ENCODE assay signal across 1 cellular context in the genomic region with DNA sequence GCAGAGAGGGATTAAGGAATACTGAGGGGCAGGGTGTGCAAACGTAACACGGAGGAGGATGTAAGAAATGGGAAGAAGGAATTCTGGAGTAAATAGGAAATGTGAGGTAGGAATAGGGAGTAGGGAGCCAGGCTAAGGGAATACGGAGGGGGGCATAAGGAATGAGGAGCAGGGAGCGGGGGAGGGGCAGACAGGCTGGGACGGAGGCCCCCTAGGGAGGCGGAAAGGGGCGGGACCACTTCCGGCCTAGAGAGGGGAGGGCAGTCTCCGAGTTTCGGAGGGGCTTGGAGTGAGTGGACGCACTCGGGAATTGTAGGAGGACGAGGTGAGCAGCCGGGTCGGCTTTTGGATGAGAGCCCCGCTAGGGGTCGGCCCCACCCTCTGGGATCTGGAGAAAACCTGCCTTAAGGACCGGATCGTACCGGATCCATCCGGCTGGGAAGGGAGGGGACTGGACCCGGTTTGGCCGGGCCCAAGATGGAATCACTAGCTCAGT.
A peak's percentile ranks its signal among the peaks of the same experiment; 100 is the strongest.
TF ChIP-seq lines count a peak whose summit lies in the region.

No MANE protein-coding gene starts in this region.

TF ChIP-seq in HEK293, 187 proteins besides CTCF, POLR2A, EP300 and RAD21 (continued from another document):
- TF ChIP-seq AEBP2 (tag by site-specific recombination; IDR thresholded peaks at IDR 0.05; ENCODE audit: borderline replicate concordance) (no peak), ZNF629 (tag by site-specific recombination; IDR thresholded peaks at IDR 0.05) (peak; percentile 48), ZNF610 (tag by site-specific recombination; IDR thresholded peaks at IDR 0.05; ENCODE audit: borderline replicate concordance) (0 out of 2 replicates have a peak, but pooled peaks have one; percentile 8), KLF7 (tag by site-specific recombination; IDR thresholded peaks at IDR 0.05; ENCODE audit: borderline replicate concordance) (peak; percentile 57; the same call in 1 of the 2 replicates), ZNF366 (tag by site-specific recombination; conservative IDR thresholded peaks at IDR 0.05) (peak; percentile 58; the same call in 1 of the 2 replicates), ZNF350 (tag by site-specific recombination; IDR thresholded peaks at IDR 0.05) (no peak), ZFHX2 (tag by site-specific recombination; conservative IDR thresholded peaks at IDR 0.05) (no peak; the same call in 1 of the 2 replicates), ZBTB1 (tag by site-specific recombination; IDR thresholded peaks at IDR 0.05) (no peak), ZNF16 (tag by site-specific recombination; IDR thresholded peaks at IDR 0.05; ENCODE audit: low read depth) (no peak), GLIS1 (tag by site-specific recombination; IDR thresholded peaks at IDR 0.05) (peak; percentile 94), ZNF843 (tag by site-specific recombination; IDR thresholded peaks at IDR 0.05) (0 out of 2 replicates have a peak, but pooled peaks have one; percentile 14), PATZ1 (tag by site-specific recombination; IDR thresholded peaks at IDR 0.05) (peak; percentile 85), PBX3 (CRISPR knock-in tag; IDR thresholded peaks at IDR 0.05) (no peak), ZNF830 (tag by site-specific recombination; IDR thresholded peaks at IDR 0.05; ENCODE audit: low read depth) (no peak), ZNF24 (tag by site-specific recombination; IDR thresholded peaks at IDR 0.05) (0 out of 2 replicates have a peak, but pooled peaks have one; percentile 57), ZNF510 (tag by site-specific recombination; IDR thresholded peaks at IDR 0.05; ENCODE audit: insufficient replicate concordance) (no peak), ZNF544 (tag by site-specific recombination; IDR thresholded peaks at IDR 0.05) (no peak), ZNF488 (tag by site-specific recombination; IDR thresholded peaks at IDR 0.05) (no peak), ZNF777 (tag by site-specific recombination; IDR thresholded peaks at IDR 0.05; ENCODE audit: borderline replicate concordance) (no peak), ZNF394 (tag by site-specific recombination; IDR thresholded peaks at IDR 0.05; ENCODE audit: borderline replicate concordance) (peak; percentile 25; the same call in 1 of the 2 replicates), ZIC2 (tag by site-specific recombination; IDR thresholded peaks at IDR 0.05) (peak; percentile 49; the same call in 1 of the 2 replicates), ZNF169 (tag by site-specific recombination; IDR thresholded peaks at IDR 0.05) (no peak), ZBTB26 (tag by site-specific recombination; optimal IDR thresholded peaks at IDR 0.05) (peak; percentile 13), SCRT1 (tag by site-specific recombination; IDR thresholded peaks at IDR 0.05; ENCODE audit: borderline replicate concordance) (no peak), ZFP37 (tag by site-specific recombination; IDR thresholded peaks at IDR 0.05) (no peak)
- TF ChIP-seq, protein P1, sequence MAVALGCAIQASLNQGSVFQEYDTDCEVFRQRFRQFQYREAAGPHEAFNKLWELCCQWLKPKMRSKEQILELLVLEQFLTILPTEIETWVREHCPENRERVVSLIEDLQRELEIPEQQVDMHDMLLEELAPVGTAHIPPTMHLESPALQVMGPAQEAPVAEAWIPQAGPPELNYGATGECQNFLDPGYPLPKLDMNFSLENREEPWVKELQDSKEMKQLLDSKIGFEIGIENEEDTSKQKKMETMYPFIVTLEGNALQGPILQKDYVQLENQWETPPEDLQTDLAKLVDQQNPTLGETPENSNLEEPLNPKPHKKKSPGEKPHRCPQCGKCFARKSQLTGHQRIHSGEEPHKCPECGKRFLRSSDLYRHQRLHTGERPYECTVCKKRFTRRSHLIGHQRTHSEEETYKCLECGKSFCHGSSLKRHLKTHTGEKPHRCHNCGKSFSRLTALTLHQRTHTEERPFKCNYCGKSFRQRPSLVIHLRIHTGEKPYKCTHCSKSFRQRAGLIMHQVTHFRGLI (tag by site-specific recombination; IDR thresholded peaks at IDR 0.05): no peak
- TF ChIP-seq, protein P2, sequence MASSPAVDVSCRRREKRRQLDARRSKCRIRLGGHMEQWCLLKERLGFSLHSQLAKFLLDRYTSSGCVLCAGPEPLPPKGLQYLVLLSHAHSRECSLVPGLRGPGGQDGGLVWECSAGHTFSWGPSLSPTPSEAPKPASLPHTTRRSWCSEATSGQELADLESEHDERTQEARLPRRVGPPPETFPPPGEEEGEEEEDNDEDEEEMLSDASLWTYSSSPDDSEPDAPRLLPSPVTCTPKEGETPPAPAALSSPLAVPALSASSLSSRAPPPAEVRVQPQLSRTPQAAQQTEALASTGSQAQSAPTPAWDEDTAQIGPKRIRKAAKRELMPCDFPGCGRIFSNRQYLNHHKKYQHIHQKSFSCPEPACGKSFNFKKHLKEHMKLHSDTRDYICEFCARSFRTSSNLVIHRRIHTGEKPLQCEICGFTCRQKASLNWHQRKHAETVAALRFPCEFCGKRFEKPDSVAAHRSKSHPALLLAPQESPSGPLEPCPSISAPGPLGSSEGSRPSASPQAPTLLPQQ (tag by site-specific recombination; IDR thresholded peaks at IDR 0.05): peak; percentile 88
